In genomic region chr2:178450574-178451429, GRCh38 we compare ENCODE assay signal across 8 cellular contexts. TPM values are rescaled to one million over a fixed set of nuclear protein-coding genes. Genes with fewer than 3 reads are reported as not detected.
DNase-seq lines count a peak whose midpoint lies in the region; ATAC-seq and TF ChIP-seq lines count a peak whose summit lies in the region.

A gene with protein sequence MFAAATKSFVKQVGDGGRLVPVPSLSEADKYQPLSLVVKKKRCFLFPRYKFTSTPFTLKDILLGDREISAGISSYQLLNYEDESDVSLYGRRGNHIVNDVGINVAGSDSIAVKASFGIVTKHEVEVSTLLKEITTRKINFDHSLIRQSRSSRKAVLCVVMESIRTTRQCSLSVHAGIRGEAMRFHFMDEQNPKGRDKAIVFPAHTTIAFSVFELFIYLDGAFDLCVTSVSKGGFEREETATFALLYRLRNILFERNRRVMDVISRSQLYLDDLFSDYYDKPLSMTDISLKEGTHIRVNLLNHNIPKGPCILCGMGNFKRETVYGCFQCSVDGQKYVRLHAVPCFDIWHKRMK (plus strand): TSS chr2:178451378. CDS start chr2:178453410, 2,032 bp downstream.
Gene PRKRA, minus strand, starts transcription at chr2:178451175. Its CDS starts 145 bp downstream, at chr2:178451030.

- H3K4me1 ChIP-seq in mucosa of rectum (ENCODE audit: control insufficient read depth in 2 of 2, insufficient read depth in 2 of 2, low read length in 2 of 2), result peaks cover 11 to 15% of the 10 kb centered on the region in 2 donors

- TF ChIP-seq EP300 in Ishikawa (IDR thresholded peaks at IDR 0.05; ENCODE audit: borderline replicate concordance), result no peak

- no peak for TF ChIP-seq RAD21 in Ishikawa (IDR thresholded peaks at IDR 0.05; ENCODE audit: low read depth)

- no peaks in the 10 kb centered on the region for H3K27me3 ChIP-seq in mucosa of rectum (ENCODE audit: control insufficient read depth in 2 of 2, insufficient read depth in 2 of 2, low read length in 2 of 2)

- no peak for TF ChIP-seq CTCF in epithelial cell of proximal tubule (conservative IDR thresholded peaks at IDR 0.05; ENCODE audit: low read depth, low read length)

- H3K4me3 ChIP-seq in epithelial cell of proximal tubule (ENCODE audit: low read depth, low read length) (peak within 1 kb of the TSS; percentile 90), mucosa of rectum (ENCODE audit: low read length in 2 of 2) (peak within 1 kb of the TSS; percentile 80 to 92)

- H3K27ac ChIP-seq in mucosa of rectum (ENCODE audit: low read depth in 2 of 2, low read length in 2 of 2), result peak within 1 kb of the TSS; percentile 99

- peak; percentile 94 for DNase-seq in DMS153 treated with DMSO at 0.1 percent for 48 hours (lab: John Stamatoyannopoulos, UW; ENCODE audit: unreplicated experiment)
- DNase-seq in OCI-M2 (lab: John Stamatoyannopoulos, UW; ENCODE audit: unreplicated experiment), result peak; percentile 43
- peak; percentile 95 for DNase-seq in activated T-cell treated with anti-CD3 and anti-CD28 coated beads, Interleukin-2, amount 50 U/mL, for 1 hour
- DNase-seq in epithelial cell of proximal tubule (ENCODE audit: low read depth), result peak; percentile 61
- peak; percentile 91 to 92 for DNase-seq in stimulated activated CD8-positive, alpha-beta memory T cell treated with anti-CD3 and anti-CD28 coated beads, Interleukin-4, amount 100 ng/mL, for 4 hours (ENCODE audit: low read depth in 2 of 2, low spot score in 1 of 2)

- H3K36me3 ChIP-seq in mucosa of rectum (ENCODE audit: control insufficient read depth in 2 of 2, insufficient read depth in 2 of 2, low read length in 2 of 2), result peaks cover 4 to 16% of the 10 kb centered on the region in 2 donors

- peak; percentile 79 for ATAC-seq in GM21619 (IDR thresholded peaks at IDR 0.05; ENCODE audit: unreplicated experiment)

- peak within 1 kb of the TSS; percentile 93 to 97 for H3K9ac ChIP-seq in mucosa of rectum (ENCODE audit: low read depth in 1 of 2, low read length in 2 of 2)

- H3K9me3 ChIP-seq in mucosa of rectum (ENCODE audit: control insufficient read depth in 2 of 2, low read length in 2 of 2), result no peaks in the 10 kb centered on the region

TF ChIP-seq in Ishikawa, 13 proteins besides CTCF, POLR2A, EP300 and RAD21:
- peak; percentile 61 for TF ChIP-seq EGR1 (IDR thresholded peaks at IDR 0.05)
- TF ChIP-seq, protein P1, sequence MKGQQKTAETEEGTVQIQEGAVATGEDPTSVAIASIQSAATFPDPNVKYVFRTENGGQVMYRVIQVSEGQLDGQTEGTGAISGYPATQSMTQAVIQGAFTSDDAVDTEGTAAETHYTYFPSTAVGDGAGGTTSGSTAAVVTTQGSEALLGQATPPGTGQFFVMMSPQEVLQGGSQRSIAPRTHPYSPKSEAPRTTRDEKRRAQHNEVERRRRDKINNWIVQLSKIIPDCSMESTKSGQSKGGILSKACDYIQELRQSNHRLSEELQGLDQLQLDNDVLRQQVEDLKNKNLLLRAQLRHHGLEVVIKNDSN (IDR thresholded peaks at IDR 0.05), result no peak; the same call in 1 of the 2 replicates
- TF ChIP-seq TCF12 (IDR thresholded peaks at IDR 0.05; ENCODE audit: low read depth), result no peak
- TF ChIP-seq ZBTB7A (IDR thresholded peaks at IDR 0.05; ENCODE audit: low read depth), result peak; percentile 95
- no peak for TF ChIP-seq CEBPB (IDR thresholded peaks at IDR 0.05)
- TF ChIP-seq YY1 (IDR thresholded peaks at IDR 0.05; ENCODE audit: low read depth), result no peak
- peak; percentile 50; the same call in 1 of the 2 replicates for TF ChIP-seq CREB1 (IDR thresholded peaks at IDR 0.05; ENCODE audit: low read depth)
- TF ChIP-seq FOXM1 (IDR thresholded peaks at IDR 0.05; ENCODE audit: borderline replicate concordance, low read depth), result no peak
- peak; percentile 83 for TF ChIP-seq TAF1 (IDR thresholded peaks at IDR 0.05; ENCODE audit: low read depth)
- TF ChIP-seq REST (IDR thresholded peaks at IDR 0.05; ENCODE audit: low read depth), result no peak
- TF ChIP-seq, protein P2, sequence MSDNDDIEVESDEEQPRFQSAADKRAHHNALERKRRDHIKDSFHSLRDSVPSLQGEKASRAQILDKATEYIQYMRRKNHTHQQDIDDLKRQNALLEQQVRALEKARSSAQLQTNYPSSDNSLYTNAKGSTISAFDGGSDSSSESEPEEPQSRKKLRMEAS (IDR thresholded peaks at IDR 0.05), result peak; percentile 13; the same call in 1 of the 2 replicates
- 0 out of 2 replicates have a peak, but pooled peaks have one; percentile 5 for TF ChIP-seq NFIC (IDR thresholded peaks at IDR 0.05)

RNA-seq across cellular contexts. Expression of the first gene that starts in this region (rescaled TPM):
- 0.58 and 0.65 TPM in 2 replicates for total RNA-seq in epithelial cell of proximal tubule

RNA-seq across cellular contexts. Expression of gene PRKRA, which starts in this region (rescaled TPM):
- 53.7 and 61.6 TPM in 2 replicates for total RNA-seq in epithelial cell of proximal tubule

Comparison
In these comparisons a context has a peak if more than half of its experiments do, and no peak if none do; other contexts are left out.
1. Peak in every context shown above with its lines: DNase-seq, ATAC-seq, H3K4me3 ChIP-seq and H3K27ac ChIP-seq.
2. DNase-seq: peak in every context shown above with its lines; median percentile 95 in activated T-cell treated with anti-CD3 and anti-CD28 coated beads, Interleukin-2, amount 50 U/mL, for 1 hour; 94 in DMS153 treated with DMSO at 0.1 percent for 48 hours; 92 in stimulated activated CD8-positive, alpha-beta memory T cell treated with anti-CD3 and anti-CD28 coated beads, Interleukin-4, amount 100 ng/mL, for 4 hours; 61 in epithelial cell of proximal tubule; 43 in OCI-M2.